Comparison of ENCODE assay signal across 20 cellular contexts in the genomic region with DNA sequence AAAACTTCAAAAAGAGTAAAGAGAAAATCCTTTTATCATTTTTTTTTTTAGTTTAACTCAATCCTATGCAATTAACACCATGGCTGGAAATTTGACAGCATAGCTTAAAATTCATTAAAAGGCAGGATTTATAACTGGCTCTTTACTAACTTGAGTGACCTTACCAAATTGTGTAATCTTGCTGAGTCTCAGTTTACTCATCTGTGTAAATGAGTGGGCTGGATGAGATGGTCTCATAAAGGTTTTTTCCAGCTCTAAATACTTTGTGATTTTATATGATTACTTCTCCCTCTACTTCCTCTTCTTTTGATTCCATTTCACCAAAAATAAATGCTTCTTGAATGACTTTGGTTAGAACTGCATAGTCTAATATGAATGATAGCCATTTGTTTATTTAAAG.
"Had no signal": no experiment of that assay in that cellular context is flagged by ENCODE, and none has a peak within 500 bp of the region (broad histone marks: within the 10 kb centered on the region; RNA-seq: fewer than 3 reads in every experiment).

No MANE protein-coding gene starts in this region.

- H3K9me3 Mint-ChIP-seq: central memory CD8-positive, alpha-beta T cell had no signal

- H3K4me1 Mint-ChIP-seq: brain; stimulated activated memory B cell treated with anti-CD40 and anti-IgM and Interleukin-4, amounts not matched to agents 10 μg/mL and 1 μg/mL and 100 μg/mL, for 72 hours had no signal

- H3K36me3 Mint-ChIP-seq: brain; stimulated activated memory B cell treated with anti-CD40 and anti-IgM and Interleukin-4, amounts not matched to agents 10 μg/mL and 1 μg/mL and 100 μg/mL, for 72 hours had no signal

- H3K27me3 Mint-ChIP-seq: activated CD4-positive, alpha-beta T cell treated with anti-CD3 and anti-CD28 coated beads, Interleukin-2, amount 10 ng/mL, durations not matched to agents 24 days and 14 days; activated naive CD8-positive, alpha-beta T cell treated with anti-CD3 and anti-CD28 coated beads, Interleukin-2, amount 10 ng/mL, durations not matched to agents 7 days and 5 days; brain; central memory CD8-positive, alpha-beta T cell; stimulated activated memory B cell treated with anti-CD40 and anti-IgM and Interleukin-4, amounts not matched to agents 10 μg/mL and 1 μg/mL and 100 μg/mL, for 72 hours; T-cell had no signal

- H3K27ac Mint-ChIP-seq: activated CD4-positive, alpha-beta T cell treated with anti-CD3 and anti-CD28 coated beads, Interleukin-2, amount 10 ng/mL, durations not matched to agents 24 days and 14 days; activated naive CD8-positive, alpha-beta T cell treated with anti-CD3 and anti-CD28 coated beads, Interleukin-2, amount 10 ng/mL, durations not matched to agents 7 days and 5 days; brain; stimulated activated memory B cell treated with anti-CD40 and anti-IgM and Interleukin-4, amounts not matched to agents 10 μg/mL and 1 μg/mL and 100 μg/mL, for 72 hours; T-cell had no signal

- ATAC-seq: SK-N-SH treated with all-trans-retinoic acid at 6 μM for 48 hours; stimulated activated memory B cell treated with anti-CD40 and anti-IgM and Interleukin-4, amounts not matched to agents 10 μg/mL and 1 μg/mL and 100 μg/mL, for 72 hours; T-cell had no signal

- H3K4me3 Mint-ChIP-seq: activated CD4-positive, alpha-beta T cell treated with anti-CD3 and anti-CD28 coated beads, Interleukin-2, amount 10 ng/mL, durations not matched to agents 24 days and 14 days; activated naive CD8-positive, alpha-beta T cell treated with anti-CD3 and anti-CD28 coated beads, Interleukin-2, amount 10 ng/mL, durations not matched to agents 7 days and 5 days; brain; central memory CD8-positive, alpha-beta T cell; stimulated activated memory B cell treated with anti-CD40 and anti-IgM and Interleukin-4, amounts not matched to agents 10 μg/mL and 1 μg/mL and 100 μg/mL, for 72 hours; T-cell had no signal

- DNase-seq: activated CD4-positive, alpha-beta T cell treated with anti-CD3 and anti-CD28 coated beads, Interleukin-2, amount 10 ng/mL, durations not matched to agents 24 days and 14 days; activated CD4-positive, CD25-positive, alpha-beta regulatory T cell; activated gamma-delta T cell; activated naive CD8-positive, alpha-beta T cell treated with anti-CD3 and anti-CD28 coated beads, Interleukin-2, amount 10 ng/mL, durations not matched to agents 7 days and 5 days; colonic mucosa; erythroblast; hypothalamus; left ventricle myocardium inferior; mammary epithelial cell; midbrain; occipital lobe; posterior cingulate gyrus; sigmoid colon; stimulated activated CD4-positive, alpha-beta T cell treated with anti-CD3 and anti-CD28 coated beads, Interleukin-4, amount 100 ng/mL, for 24 hours; T-cell; thyroid gland had no signal
